12 cellular contexts compared by ENCODE assay signal in genomic region chr6:45075246-45075645, GRCh38.
DNase-seq lines count a peak whose midpoint lies in the region; FAIRE-seq lines count a peak whose summit lies in the region.
"Had no signal": no experiment of that assay in that cellular context is flagged by ENCODE, and none has a peak within 500 bp of the region (broad histone marks: within the 10 kb centered on the region; RNA-seq: fewer than 3 reads in every experiment).

No MANE protein-coding gene starts in this region.

- no peak overlapping the region for H3K27ac ChIP-seq in small intestine (ENCODE audit: low read depth in 1 of 2, low read length in 1 of 2)
- H3K27ac ChIP-seq: colonic mucosa had no signal

- no peaks in the 10 kb centered on the region for H3K4me1 ChIP-seq in small intestine (ENCODE audit: control insufficient read depth in 2 of 2, insufficient read depth in 1 of 2, low read depth in 1 of 2, low read length in 1 of 2)
- H3K4me1 ChIP-seq: colonic mucosa had no signal

- no peaks in the 10 kb centered on the region for H3K27me3 ChIP-seq in small intestine (ENCODE audit: control insufficient read depth in 2 of 2, insufficient read depth in 2 of 2, low read length in 2 of 2)
- H3K27me3 ChIP-seq: colonic mucosa had no signal

- in situ Hi-C loops in ACHN (cut with HindIII; ENCODE audit: low pct_ligation_motif_present, low pct_unique_long_range_greater_than_20kb, low sequenced_read_pairs), result no loop called here

- WGBS in small intestine, 3 donors, result 78 to 89% (median 79%) methylated on average over 2 of the region's 2 CpGs

- H3K36me3 ChIP-seq in small intestine (ENCODE audit: control insufficient read depth in 2 of 2, insufficient read depth in 2 of 2, low read length in 2 of 2), result no peaks in the 10 kb centered on the region
- H3K36me3 ChIP-seq: colonic mucosa had no signal

- no peaks in the 10 kb centered on the region for H3K9me3 ChIP-seq in small intestine (ENCODE audit: control insufficient read depth, low read depth)
- H3K9me3 ChIP-seq: colonic mucosa had no signal

- no peak overlapping the region for H3K4me3 ChIP-seq in small intestine (ENCODE audit: low read depth in 1 of 2, low read length in 2 of 2)
- H3K4me3 ChIP-seq: colonic mucosa had no signal

- FAIRE-seq in islet of Langerhans (lab: Jason Lieb, UNC) (peak; percentile 24), small intestine (lab: Jason Lieb, UNC) (no peak)

- DNase-seq in ACHN (peak; percentile 52), HCEC 1CT (peak; percentile 98), astrocyte of the hippocampus (ENCODE audit: low read depth, low spot score) (peak; percentile 84), small intestine (no peak), SK-N-DZ (ENCODE audit: low spot score) (no peak), NCI-H2029 treated with DMSO at 0.1 percent for 48 hours (lab: John Stamatoyannopoulos, UW) (no peak), NCI-H82 treated with DMSO at 0.1 percent for 48 hours (lab: John Stamatoyannopoulos, UW; ENCODE audit: unreplicated experiment) (no peak)
- DNase-seq: colonic mucosa; NCI-H1105 treated with DMSO at 0.1 percent for 48 hours; NK-92 treated with Interleukin-12 subunit alpha and Interleukin-12 subunit beta, amount 100 ng/mL, for 24 hours; stimulated activated CD4-positive, alpha-beta T cell treated with anti-CD3 and anti-CD28 coated beads, Interleukin-12 subunit alpha, Interleukin-12 subunit beta, amount 100 ng/mL, for 4 hours had no signal

Comparison
In these comparisons a context has a peak if more than half of its experiments do, and no peak if none do; other contexts are left out.
1. DNase-seq: peak in ACHN (single experiment), HCEC 1CT (single experiment) and astrocyte of the hippocampus (single experiment); none in small intestine (single experiment), SK-N-DZ (single experiment), NCI-H2029 treated with DMSO at 0.1 percent for 48 hours (single experiment) and NCI-H82 treated with DMSO at 0.1 percent for 48 hours (single experiment).